Comparison of ENCODE assay signal across 30 cellular contexts in genomic region chr2:21028021-21028947, GRCh38.
"Had no signal": no experiment of that assay in that cellular context is flagged by ENCODE, and none has a peak within 500 bp of the region (broad histone marks: within the 10 kb centered on the region; RNA-seq: fewer than 3 reads in every experiment).

No MANE protein-coding gene starts in this region.

- DNase-seq: activated CD4-positive, alpha-beta memory T cell treated with anti-CD3 and anti-CD28 coated beads, Interleukin-2, amount 10 ng/mL, durations not matched to agents 7 days and 5 days; activated CD4-positive, alpha-beta T cell treated with anti-CD3 and anti-CD28 coated beads for 1 hour; activated CD4-positive, alpha-beta T cell treated with anti-CD3 and anti-CD28 coated beads for 36 hours; activated CD4-positive, alpha-beta T cell treated with anti-CD3 and anti-CD28 coated beads for 48 hours; activated CD4-positive, alpha-beta T cell treated with anti-CD3 and anti-CD28 coated beads, Interleukin-2, amount 10 ng/mL, durations not matched to agents 7 days and 5 days; activated CD4-positive, alpha-beta T cell treated with anti-CD3 and anti-CD28 coated beads, Interleukin-2, amount 50 U/mL, for 48 hours; activated CD4-positive, CD25-positive, alpha-beta regulatory T cell; activated CD8-positive, alpha-beta memory T cell treated with anti-CD3 and anti-CD28 coated beads for 24 hours; activated CD8-positive, alpha-beta memory T cell treated with anti-CD3 and anti-CD28 coated beads, Interleukin-2, amount 10 ng/mL, durations not matched to agents 7 days and 5 days; activated CD8-positive, alpha-beta memory T cell treated with anti-CD3 and anti-CD28 coated beads, Interleukin-2, amount 50 U/mL, for 48 hours; activated CD8-positive, alpha-beta T cell treated with anti-CD3 and anti-CD28 coated beads, Interleukin-2, amount 10 ng/mL, durations not matched to agents 7 days and 5 days; activated effector memory CD4-positive, alpha-beta T cell treated with Interleukin-2 at 50 U/mL for 16 hours; activated gamma-delta T cell; activated naive CD4-positive, alpha-beta T cell treated with anti-CD3 and anti-CD28 coated beads, Interleukin-2, amount 10 ng/mL, durations not matched to agents 7 days and 5 days; activated naive CD4-positive, alpha-beta T cell treated with Interleukin-2 at 50 U/mL for 16 hours; activated naive CD8-positive, alpha-beta T cell treated with anti-CD3 and anti-CD28 coated beads, Interleukin-2, amount 10 ng/mL, durations not matched to agents 7 days and 5 days; activated naive CD8-positive, alpha-beta T cell treated with anti-CD3 and anti-CD28 coated beads, Interleukin-2, amount 50 U/mL, for 24 hours; activated T-cell treated with anti-CD3 and anti-CD28 coated beads, Interleukin-2, amount 50 U/mL, for 24 hours; activated T-cell treated with anti-CD3 and anti-CD28 coated beads, Interleukin-2, amount 50 U/mL, for 48 hours; amygdala; anterior cingulate cortex; caudate nucleus; cerebellar nuclear complex; T-helper 1 cell; T-helper 2 cell; T-helper 9 cell had no signal

- FAIRE-seq: bronchial epithelial cell had no signal

- H3K4me3 ChIP-seq: ascending aorta, cardiac muscle cell had no signal

- H3K27ac ChIP-seq: ascending aorta, cardiac muscle cell, WERI-Rb-1 had no signal
